ENCODE assay signal across 13 cellular contexts in the genomic region with DNA sequence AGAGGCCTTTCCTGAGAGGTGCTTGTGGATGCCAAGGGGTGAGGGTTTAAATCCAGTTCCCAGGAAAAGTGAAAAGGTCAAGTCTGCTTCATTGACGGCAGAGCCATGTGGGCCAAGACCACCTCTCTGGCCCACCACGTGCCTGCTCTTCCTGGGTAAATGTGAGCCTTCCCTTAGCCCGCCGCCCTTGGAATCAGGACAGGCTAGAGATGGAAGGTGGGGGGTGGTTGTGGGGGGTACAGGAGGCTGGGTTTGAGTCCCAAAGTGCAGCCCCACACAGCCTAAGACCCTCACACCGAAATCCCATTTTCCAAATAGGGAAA.
DNase-seq lines count a peak whose midpoint lies in the region; ATAC-seq, FAIRE-seq and TF ChIP-seq lines count a peak whose summit lies in the region.
"Had no signal": no experiment of that assay in that cellular context is flagged by ENCODE, and none has a peak within 500 bp of the region (broad histone marks: within the 10 kb centered on the region; RNA-seq: fewer than 3 reads in every experiment).

No MANE protein-coding gene starts in this region.

- no peak for DNase-seq in thoracic aorta (ENCODE audit: low spot score)
- no peak for DNase-seq in effector CD8-positive, alpha-beta T cell (lab: John Stamatoyannopoulos, UW)
- no peak for DNase-seq in H54 (ENCODE audit: insufficient read length, low spot score)
- no peak for DNase-seq in mucosa of gallbladder (ENCODE audit: low spot score)
- DNase-seq: 8988T, GF-D8, HCEC 1CT, NCI-H2171 treated with DMSO at 0.1 percent for 48 hours, OCI-M1 had no signal

- no peak overlapping the region for H3K9ac ChIP-seq in parathyroid adenoma

- no peaks in the 10 kb centered on the region for H3K9me3 ChIP-seq in HEK293 (ENCODE audit: control insufficient read depth, insufficient read depth, low read depth, low read length)
- H3K9me3 ChIP-seq in parathyroid adenoma (ENCODE audit: control insufficient read depth, low read length), result no peaks in the 10 kb centered on the region
- no peaks in the 10 kb centered on the region for H3K9me3 ChIP-seq in thoracic aorta

- TF ChIP-seq CTCF in HEK293 (tag by site-specific recombination; IDR thresholded peaks at IDR 0.05), result no peak
- TF ChIP-seq CTCF in parathyroid adenoma (IDR thresholded peaks at IDR 0.05), result no peak
- TF ChIP-seq CTCF in thoracic aorta (IDR thresholded peaks at IDR 0.05), result no peak

- no peak overlapping the region for H3K4me2 ChIP-seq in parathyroid adenoma (ENCODE audit: low read length)

- H3K4me3 ChIP-seq in HEK293 (ENCODE audit: low read depth, low read length) (no peak overlapping the region), parathyroid adenoma (ENCODE audit: low read depth, low read length) (no peak overlapping the region), thoracic aorta (no peak overlapping the region)

- CTCF ChIA-PET in HEK293 (lab: Yijun Ruan, JAX), result interaction anchor here (0.9 kb wide), 1 partner anchor 47 kb away, joined by 4 read pairs; no protein-coding TSS in a partner anchor

- H3K27me3 ChIP-seq in parathyroid adenoma (ENCODE audit: control insufficient read depth, insufficient read depth, low read length), result no peaks in the 10 kb centered on the region
- no peaks in the 10 kb centered on the region for H3K27me3 ChIP-seq in thoracic aorta (replicated peaks; ENCODE audit: insufficient read depth)

- H3K27ac ChIP-seq in HEK293 (ENCODE audit: extremely low read depth, low read depth, low read length), result no peak overlapping the region
- peak overlapping the region; percentile 81 for H3K27ac ChIP-seq in cingulate gyrus (ENCODE audit: low read depth, low read length)
- H3K27ac ChIP-seq in parathyroid adenoma, result no peak overlapping the region
- peak overlapping the region; percentile 64 to 77 for H3K27ac ChIP-seq in thoracic aorta

- no peak for TF ChIP-seq POLR2A in H54 (IDR thresholded peaks at IDR 0.05; ENCODE audit: low read depth, low read length)

- no peaks in the 10 kb centered on the region for H3K79me2 ChIP-seq in parathyroid adenoma

- POLR2A ChIA-PET in HEK293 (lab: Yijun Ruan, JAX), result no interaction called here

- no peak for FAIRE-seq in H54 (lab: Jason Lieb, UNC)

- H3K36me3 ChIP-seq in HEK293 (ENCODE audit: control insufficient read depth in 2 of 2, insufficient read depth in 1 of 2, low read length in 2 of 2) (no peaks in the 10 kb centered on the region), parathyroid adenoma (ENCODE audit: control insufficient read depth, insufficient read depth, low read length) (no peaks in the 10 kb centered on the region), thoracic aorta (no peaks in the 10 kb centered on the region)

- H2AFZ ChIP-seq in parathyroid adenoma, result peak overlapping the region; percentile 41

- ATAC-seq in thoracic aorta (ENCODE audit: insufficient number of reproducible peaks, low FRiP score, low read depth), result no peak
- no peak for ATAC-seq in HG03196 (IDR thresholded peaks at IDR 0.05; ENCODE audit: unreplicated experiment)

- H3K4me1 ChIP-seq in HEK293 (ENCODE audit: control insufficient read depth, insufficient read depth, low read length), result no peaks in the 10 kb centered on the region
- H3K4me1 ChIP-seq in parathyroid adenoma, result no peaks in the 10 kb centered on the region
- peaks cover 0 to 28% of the 10 kb centered on the region in 2 donors for H3K4me1 ChIP-seq in thoracic aorta (ENCODE audit: control insufficient read depth in 1 of 2, low read depth in 2 of 2)

TF ChIP-seq in HEK293, 187 proteins besides CTCF, POLR2A, EP300 and RAD21:
- TF ChIP-seq, protein P1, sequence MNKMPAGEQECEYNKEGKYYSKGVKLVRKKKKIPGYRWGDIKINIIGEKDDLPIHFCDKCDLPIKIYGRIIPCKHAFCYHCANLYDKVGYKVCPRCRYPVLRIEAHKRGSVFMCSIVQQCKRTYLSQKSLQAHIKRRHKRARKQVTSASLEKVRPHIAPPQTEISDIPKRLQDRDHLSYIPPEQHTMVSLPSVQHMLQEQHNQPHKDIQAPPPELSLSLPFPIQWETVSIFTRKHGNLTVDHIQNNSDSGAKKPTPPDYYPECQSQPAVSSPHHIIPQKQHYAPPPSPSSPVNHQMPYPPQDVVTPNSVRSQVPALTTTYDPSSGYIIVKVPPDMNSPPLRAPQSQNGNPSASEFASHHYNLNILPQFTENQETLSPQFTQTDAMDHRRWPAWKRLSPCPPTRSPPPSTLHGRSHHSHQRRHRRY (tag by site-specific recombination; IDR thresholded peaks at IDR 0.05), result no peak
- no peak for TF ChIP-seq ZNF324 (tag by site-specific recombination; IDR thresholded peaks at IDR 0.05)
- TF ChIP-seq GLIS2 (tag by site-specific recombination; IDR thresholded peaks at IDR 0.05), result peak; percentile 26; the same call in 1 of the 2 replicates

Comparison
In these comparisons a context has a peak if more than half of its experiments do, and no peak if none do; other contexts are left out.
1. H3K27ac ChIP-seq: peak in cingulate gyrus (single experiment) and thoracic aorta (2 of 2); none in HEK293 (single experiment) and parathyroid adenoma (single experiment).